Comparison of ENCODE assay signal across 11 cellular contexts in genomic region chr6:30816791-30817739, GRCh38.
DNase-seq lines count a peak whose midpoint lies in the region; ATAC-seq and TF ChIP-seq lines count a peak whose summit lies in the region.
"Had no signal": no experiment of that assay in that cellular context is flagged by ENCODE, and none has a peak within 500 bp of the region (broad histone marks: within the 10 kb centered on the region; RNA-seq: fewer than 3 reads in every experiment).

No MANE protein-coding gene starts in this region.

- H3K4me2 ChIP-seq in PC-9: peak overlapping the region; percentile 68

- in situ Hi-C loops in GM13976 (cut with MboI; ENCODE audit: low sequenced_read_pairs, unreplicated experiment): no loop called here

- CTCF ChIA-PET in PC-9 (lab: Charles Lee): no interaction called here

- no peak for ATAC-seq in HG02623 (IDR thresholded peaks at IDR 0.05; ENCODE audit: unreplicated experiment)
- ATAC-seq: esophagus mucosa, psoas muscle had no signal

- H3K79me2 ChIP-seq in ACC112 (ENCODE audit: control insufficient read depth, insufficient read depth, low read length, unreplicated experiment) (no peaks in the 10 kb centered on the region), PC-9 (ENCODE audit: low read depth) (no peaks in the 10 kb centered on the region)

- peaks cover 62% of the 10 kb centered on the region for H3K4me1 ChIP-seq in ACC112 (ENCODE audit: control insufficient read depth, insufficient read depth, low read length, unreplicated experiment)
- peaks cover 88% of the 10 kb centered on the region for H3K4me1 ChIP-seq in PC-9 (replicated peaks; ENCODE audit: insufficient read depth)
- peaks cover 3 to 12% of the 10 kb centered on the region in 2 donors for H3K4me1 ChIP-seq in esophagus (ENCODE audit: control insufficient read depth in 2 of 2, insufficient read depth in 2 of 2, low read length in 1 of 2)

- H3K9me2 ChIP-seq in PC-9 (ENCODE audit: insufficient read depth): no peaks in the 10 kb centered on the region

- H3K27me3 ChIP-seq in ACC112 (ENCODE audit: insufficient read depth, low read length) (no peaks in the 10 kb centered on the region), PC-9 (ENCODE audit: insufficient read depth, low read depth) (no peaks in the 10 kb centered on the region), esophagus (ENCODE audit: control insufficient read depth in 1 of 2, insufficient read depth in 2 of 2, low read length in 2 of 2) (no peaks in the 10 kb centered on the region)

- peak overlapping the region; percentile 86 for H3K27ac ChIP-seq in ACC112 (ENCODE audit: low read depth, low read length)
- peak overlapping the region; percentile 96 for H3K27ac ChIP-seq in PC-9
- H3K27ac ChIP-seq in esophagus (ENCODE audit: low read depth in 2 of 2, low read length in 1 of 2): peak overlapping the region; percentile 26 to 79
- H3K27ac ChIP-seq: psoas muscle had no signal

- intact Hi-C loops in PC-9 (cut with micrococcal nuclease; ENCODE audit: unreplicated experiment): no loop called here

- no peak overlapping the region for H3K4me3 ChIP-seq in ACC112 (ENCODE audit: low read depth, low read length)
- no peak overlapping the region for H3K4me3 ChIP-seq in PC-9
- H3K4me3 ChIP-seq in esophagus (ENCODE audit: low read depth in 1 of 2, low read length in 2 of 2): no peak overlapping the region
- H3K4me3 ChIP-seq: psoas muscle had no signal

- H4K20me1 ChIP-seq in PC-9 (ENCODE audit: insufficient read depth): no peaks in the 10 kb centered on the region

- H3K9me3 ChIP-seq in PC-9 (ENCODE audit: insufficient read depth, low read depth): no peaks in the 10 kb centered on the region
- H3K9me3 ChIP-seq in esophagus (ENCODE audit: control insufficient read depth in 2 of 2, insufficient read depth in 1 of 2, low read depth in 1 of 2, low read length in 1 of 2): no peaks in the 10 kb centered on the region
- H3K9me3 ChIP-seq: psoas muscle had no signal

- H3F3A ChIP-seq in PC-9 (ENCODE audit: insufficient read depth, low read depth): peaks cover 77% of the 10 kb centered on the region

- no peaks in the 10 kb centered on the region for H3K36me3 ChIP-seq in ACC112 (ENCODE audit: insufficient read depth, low read length)
- no peaks in the 10 kb centered on the region for H3K36me3 ChIP-seq in PC-9 (ENCODE audit: low read depth)
- H3K36me3 ChIP-seq in esophagus (ENCODE audit: control insufficient read depth in 2 of 2, insufficient read depth in 2 of 2, low read length in 1 of 2): no peaks in the 10 kb centered on the region

- no peak overlapping the region for H2AFZ ChIP-seq in ACC112 (ENCODE audit: low read length, unreplicated experiment)
- H2AFZ ChIP-seq in PC-9: no peak overlapping the region

- DNase-seq in GM13976 (ENCODE audit: low spot score) (peak; percentile 65), PC-9 (no peak), SKM-1 (lab: John Stamatoyannopoulos, UW; ENCODE audit: unreplicated experiment) (no peak), AG08395 (ENCODE audit: low spot score) (no peak), HCEC 1CT (no peak)
- DNase-seq: NCI-H187, psoas muscle had no signal

- no peak for TF ChIP-seq CTCF in GM13976 (IDR thresholded peaks at IDR 0.05; ENCODE audit: borderline replicate concordance, control extremely low read depth, extremely low read depth, insufficient read depth, missing control alignments)
- TF ChIP-seq CTCF in PC-9 (conservative IDR thresholded peaks at IDR 0.05): no peak

- no TSS peak for BruUV-seq in PC-9 (replicated peaks; lab: Mats Ljungman, UMichigan)

- WGBS in esophagus, 2 donors: 82 to 89% methylated on average over 9 of the region's 9 CpGs

- POLR2A ChIA-PET in PC-9 (lab: Charles Lee; ENCODE audit: unreplicated experiment): no interaction called here
